Comparison of ENCODE assay signal across 1 cellular context in genomic region chr6:32938494-32938893, GRCh38.
TF ChIP-seq lines count a peak whose summit lies in the region.

No MANE protein-coding gene starts in this region.

TF ChIP-seq in H1, 55 proteins besides CTCF, POLR2A, EP300 and RAD21:
- TF ChIP-seq SRF (IDR thresholded peaks at IDR 0.05; ENCODE audit: low read depth, low read length) (no peak), CEBPB (IDR thresholded peaks at IDR 0.05; ENCODE audit: low read depth, low read length) (peak; percentile 44; the same call in 1 of the 2 replicates)
TF ChIP-seq in H1: peak in this region for 1.
